In genomic region chr17:60421273-60422161, GRCh38 we compare ENCODE assay signal across 8 cellular contexts. TPM values are rescaled to one million over a fixed set of nuclear protein-coding genes. Genes with fewer than 3 reads are reported as not detected.
DNase-seq lines count a peak whose midpoint lies in the region; TF ChIP-seq lines count a peak whose summit lies in the region.

No MANE protein-coding gene starts in this region.

- TF ChIP-seq CTCF in GM12864 (IDR thresholded peaks at IDR 0.05; ENCODE audit: low read depth, low read length, missing control alignments): peak; percentile 81
- peak; percentile 94 for TF ChIP-seq CTCF in HFF-Myc (IDR thresholded peaks at IDR 0.05; ENCODE audit: low read depth, low read length, missing control alignments)
- TF ChIP-seq CTCF in lower leg skin (IDR thresholded peaks at IDR 0.05): no peak

- no peak for TF ChIP-seq POLR2A in lower leg skin (IDR thresholded peaks at IDR 0.05)

- POLR2A ChIA-PET in HEK293T (lab: Yijun Ruan, JAX): no interaction called here

- CTCF ChIA-PET in HEK293T (lab: Yijun Ruan, JAX): no interaction called here

- peak overlapping the region; percentile 37 for H3K4me3 ChIP-seq in GM12864 (ENCODE audit: low read depth, low read length)
- H3K4me3 ChIP-seq in HFF-Myc (replicated peaks; ENCODE audit: low read depth, low read length): peak overlapping the region; percentile 40
- no peak overlapping the region for H3K4me3 ChIP-seq in lower leg skin (ENCODE audit: low read depth, poor library complexity, severe bottlenecking)

- 3 to 6% methylated on average over 55 to 59 of the region's 66 CpGs for WGBS in lower leg skin, 2 donors

- no peak for DNase-seq in GM12864 (ENCODE audit: low read depth)
- DNase-seq in HFF-Myc (ENCODE audit: extremely low read depth, low read depth): no peak
- peak; percentile 41 for DNase-seq in NCI-H1092 (lab: John Stamatoyannopoulos, UW)
- peak; percentile 66 to 68 for DNase-seq in activated CD4-positive, alpha-beta T cell treated with anti-CD3 and anti-CD28 coated beads, Interleukin-2, amount 50 U/mL, for 4 hours
- DNase-seq in dermis microvascular lymphatic vessel endothelial cell (ENCODE audit: low read depth in 2 of 2): peak; percentile 14 to 56
- DNase-seq in lower leg skin (ENCODE audit: low spot score in 2 of 2): peak; percentile 35 to 93
- DNase-seq in stimulated activated CD4-positive, alpha-beta T cell treated with anti-CD3 and anti-CD28 coated beads, Interleukin-4, amount 100 ng/mL, for 24 hours: peak; percentile 80
- DNase-seq in HEK293T (ENCODE audit: extremely low spot score): no peak

- intact Hi-C loops in lower leg skin (cut with DNase I; ENCODE audit: low total_unique reads): no loop called here

TF ChIP-seq in HEK293T, 16 proteins besides CTCF, POLR2A, EP300 and RAD21:
- no peak for TF ChIP-seq HDGF (IDR thresholded peaks at IDR 0.05; ENCODE audit: borderline replicate concordance)
- TF ChIP-seq FOXK2 (IDR thresholded peaks at IDR 0.05): no peak
- no peak for TF ChIP-seq BHLHE40 (IDR thresholded peaks at IDR 0.05; ENCODE audit: borderline replicate concordance)
- no peak for TF ChIP-seq ZNF384 (IDR thresholded peaks at IDR 0.05)
- TF ChIP-seq PKNOX1 (IDR thresholded peaks at IDR 0.05): no peak
- TF ChIP-seq NFRKB (IDR thresholded peaks at IDR 0.05): no peak
- TF ChIP-seq ARNT (IDR thresholded peaks at IDR 0.05): no peak
TF ChIP-seq in HEK293T: peak in this region for 0.

RNA-seq across cellular contexts. Expression of gene CHCT1, which starts 0.8 kb away (rescaled TPM):
- 0.13 TPM in 1 of 2 replicates, not detected in the other for total RNA-seq in dermis microvascular lymphatic vessel endothelial cell
- total RNA-seq in lower leg skin: not detected

RNA-seq across cellular contexts. Expression of gene USP32, which starts 29.6 kb away (rescaled TPM):
- 37.6 and 53.9 TPM in 2 replicates for total RNA-seq in dermis microvascular lymphatic vessel endothelial cell
- 10 to 100 TPM; 56.3 to 72.0 (median 60.9) TPM for total RNA-seq in lower leg skin

Comparison
In these comparisons a context has a peak if more than half of its experiments do, and no peak if none do; other contexts are left out.
1. DNase-seq: peak in NCI-H1092 (single experiment), activated CD4-positive, alpha-beta T cell treated with anti-CD3 and anti-CD28 coated beads, Interleukin-2, amount 50 U/mL, for 4 hours (2 of 2), dermis microvascular lymphatic vessel endothelial cell (2 of 2), lower leg skin (2 of 2) and stimulated activated CD4-positive, alpha-beta T cell treated with anti-CD3 and anti-CD28 coated beads, Interleukin-4, amount 100 ng/mL, for 24 hours (single experiment); none in GM12864 (single experiment), HFF-Myc (single experiment) and HEK293T (single experiment).
2. CTCF ChIP-seq: peak in GM12864 (single experiment) and HFF-Myc (single experiment); none in lower leg skin (0 of 3).